In the genomic region with DNA sequence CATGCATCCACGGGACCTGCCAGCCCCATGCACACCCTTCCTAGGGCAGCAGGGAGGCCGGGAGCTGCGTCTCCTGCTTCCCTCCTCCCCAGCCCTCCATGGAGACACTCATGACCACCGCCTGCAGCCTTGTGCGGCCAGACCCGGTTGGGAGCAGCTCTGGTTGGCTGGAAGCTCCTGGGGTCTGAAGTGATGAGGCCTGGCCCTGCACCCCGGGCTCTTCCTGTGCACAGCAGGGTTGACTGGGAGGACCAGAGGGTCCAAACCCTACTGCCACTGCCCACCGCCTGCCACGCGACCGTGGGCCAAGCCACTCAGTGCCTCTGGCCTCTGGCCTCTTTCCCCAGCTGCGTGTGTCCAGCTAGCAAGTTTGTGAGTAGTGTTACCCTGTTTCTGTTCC, we compare ENCODE assay signal across 14 cellular contexts.
"Had no signal": no experiment of that assay in that cellular context is flagged by ENCODE, and none has a peak within 500 bp of the region (broad histone marks: within the 10 kb centered on the region; RNA-seq: fewer than 3 reads in every experiment).

No MANE protein-coding gene starts in this region.

- DNase-seq: activated CD4-positive, alpha-beta memory T cell treated with anti-CD3 and anti-CD28 coated beads for 36 hours; activated naive CD4-positive, alpha-beta T cell treated with anti-CD3 and anti-CD28 coated beads for 36 hours; colonic mucosa; foreskin melanocyte; retina; stimulated activated CD4-positive, alpha-beta T cell treated with anti-CD3 and anti-CD28 coated beads, Interleukin-2, amount 100 ng/mL, for 24 hours; stimulated activated naive B cell treated with anti-CD40 and anti-IgM and Interleukin-4, amounts not matched to agents 10 μg/mL and 1 μg/mL and 100 μg/mL, for 72 hours; T-cell had no signal

- H3K4me3 Mint-ChIP-seq: activated CD4-positive, alpha-beta memory T cell treated with anti-CD3 and anti-CD28 coated beads for 36 hours; activated naive CD4-positive, alpha-beta T cell treated with anti-CD3 and anti-CD28 coated beads for 36 hours; activated T-helper 1 cell treated with anti-CD3 and anti-CD28 coated beads, Interleukin-12 subunit alpha, Interleukin-12 subunit beta, Interleukin-2, Interleukin-4 antibody, amounts not matched to agents 30 ng/mL and 10 ng/mL and 1 ng/mL, durations not matched to agents 14 hours and 24 hours and 36 hours; stimulated activated naive B cell treated with anti-CD40 and anti-IgM and Interleukin-4, amounts not matched to agents 10 μg/mL and 1 μg/mL and 100 μg/mL, for 72 hours; T-cell had no signal

- H3K4me1 Mint-ChIP-seq: stimulated activated naive B cell treated with anti-CD40 and anti-IgM and Interleukin-4, amounts not matched to agents 10 μg/mL and 1 μg/mL and 100 μg/mL, for 72 hours had no signal

- ATAC-seq: left lung; stimulated activated naive B cell treated with anti-CD40 and anti-IgM and Interleukin-4, amounts not matched to agents 10 μg/mL and 1 μg/mL and 100 μg/mL, for 72 hours; T-cell had no signal

- H3K9ac ChIP-seq: parathyroid adenoma had no signal

- H3K79me2 ChIP-seq: parathyroid adenoma had no signal

- H3K27ac ChIP-seq: cardiac muscle cell, colonic mucosa, left lung, parathyroid adenoma, upper lobe of left lung, VCaP had no signal

- H3K27me3 ChIP-seq: cardiac muscle cell, colonic mucosa had no signal

- H3K4me3 ChIP-seq: cardiac muscle cell, colonic mucosa, left lung, upper lobe of left lung had no signal

- H3K36me3 Mint-ChIP-seq: activated CD4-positive, alpha-beta memory T cell treated with anti-CD3 and anti-CD28 coated beads for 36 hours; stimulated activated naive B cell treated with anti-CD40 and anti-IgM and Interleukin-4, amounts not matched to agents 10 μg/mL and 1 μg/mL and 100 μg/mL, for 72 hours; T-cell had no signal

- H3K9me3 ChIP-seq: colonic mucosa, left lung, upper lobe of left lung had no signal

- H3K27ac Mint-ChIP-seq: activated CD4-positive, alpha-beta memory T cell treated with anti-CD3 and anti-CD28 coated beads for 36 hours; activated naive CD4-positive, alpha-beta T cell treated with anti-CD3 and anti-CD28 coated beads for 36 hours; activated T-helper 1 cell treated with anti-CD3 and anti-CD28 coated beads, Interleukin-12 subunit alpha, Interleukin-12 subunit beta, Interleukin-2, Interleukin-4 antibody, amounts not matched to agents 30 ng/mL and 10 ng/mL and 1 ng/mL, durations not matched to agents 14 hours and 24 hours and 36 hours; stimulated activated naive B cell treated with anti-CD40 and anti-IgM and Interleukin-4, amounts not matched to agents 10 μg/mL and 1 μg/mL and 100 μg/mL, for 72 hours; T-cell had no signal

- H3K4me1 ChIP-seq: colonic mucosa, left lung, parathyroid adenoma, upper lobe of left lung had no signal

- H3K9me3 Mint-ChIP-seq: activated CD4-positive, alpha-beta memory T cell treated with anti-CD3 and anti-CD28 coated beads for 36 hours; activated naive CD4-positive, alpha-beta T cell treated with anti-CD3 and anti-CD28 coated beads for 36 hours; activated T-helper 1 cell treated with anti-CD3 and anti-CD28 coated beads, Interleukin-12 subunit alpha, Interleukin-12 subunit beta, Interleukin-2, Interleukin-4 antibody, amounts not matched to agents 30 ng/mL and 10 ng/mL and 1 ng/mL, durations not matched to agents 14 hours and 24 hours and 36 hours; stimulated activated naive B cell treated with anti-CD40 and anti-IgM and Interleukin-4, amounts not matched to agents 10 μg/mL and 1 μg/mL and 100 μg/mL, for 72 hours; T-cell had no signal

- H3K36me3 ChIP-seq: cardiac muscle cell, colonic mucosa, left lung, upper lobe of left lung had no signal

- H2AFZ ChIP-seq: parathyroid adenoma had no signal
